9 cellular contexts compared by ENCODE assay signal in the genomic region with DNA sequence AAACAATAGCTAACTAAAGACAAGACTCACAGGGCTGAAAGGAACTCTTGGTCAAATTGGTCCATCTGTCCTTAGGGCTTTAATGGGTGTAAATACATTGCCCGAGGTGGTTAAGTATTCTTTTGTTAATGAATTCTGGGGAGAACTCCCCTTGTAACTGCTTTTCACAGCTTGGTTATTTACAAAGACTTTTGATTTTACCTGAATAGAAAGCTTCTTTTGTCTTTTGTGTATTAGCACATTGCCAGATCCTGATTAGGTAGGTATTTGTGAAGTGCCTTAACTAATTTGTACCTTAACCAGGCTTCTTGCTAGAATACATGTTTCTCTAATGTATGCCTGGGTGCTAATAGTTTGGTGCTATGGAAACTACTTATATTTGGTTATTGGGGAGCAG. TPM values are rescaled to one million over a fixed set of nuclear protein-coding genes. Genes with fewer than 3 reads are reported as not detected.
DNase-seq lines count a peak whose midpoint lies in the region; ATAC-seq and TF ChIP-seq lines count a peak whose summit lies in the region.
"Had no signal": no experiment of that assay in that cellular context is flagged by ENCODE, and none has a peak within 500 bp of the region (broad histone marks: within the 10 kb centered on the region; RNA-seq: fewer than 3 reads in every experiment).

No MANE protein-coding gene starts in this region.

- H3K27ac ChIP-seq in HEK293 (ENCODE audit: extremely low read depth, low read depth, low read length) (0 out of 2 replicates have a peak overlapping the region, but pooled peaks have one; percentile 2), VCaP (peak overlapping the region; percentile 95), gastroesophageal sphincter (peak overlapping the region in 3 of 4 donors; percentile 74 to 94 (median 91)), skeletal muscle tissue (ENCODE audit: low read depth, low read length) (peak overlapping the region; percentile 46)

- H3K9me3 ChIP-seq in HEK293 (ENCODE audit: control insufficient read depth, insufficient read depth, low read depth, low read length): no peaks in the 10 kb centered on the region
- no peaks in the 10 kb centered on the region for H3K9me3 ChIP-seq in gastroesophageal sphincter
- no peaks in the 10 kb centered on the region for H3K9me3 ChIP-seq in skeletal muscle tissue (ENCODE audit: control insufficient read depth in 3 of 3, low read length in 3 of 3)

- POLR2A ChIA-PET in HEK293 (lab: Yijun Ruan, JAX): interaction anchor here (0.9 to 5.0 kb wide), 6 partner anchors 11 to 105 kb away, joined by 4 to 30 read pairs (median 12); a partner anchor contains a TSS

- H3K27me3 ChIP-seq in gastroesophageal sphincter: no peaks in the 10 kb centered on the region
- no peaks in the 10 kb centered on the region for H3K27me3 ChIP-seq in skeletal muscle tissue (ENCODE audit: control insufficient read depth in 3 of 3, insufficient read depth in 3 of 3, low read length in 3 of 3)

- 45 to 56% methylated on average over 1 of the region's 1 CpG for WGBS in gastroesophageal sphincter (ENCODE audit: low coverage in 1 of 2), 2 donors

- DNase-seq in NCI-H1436 (lab: John Stamatoyannopoulos, UW) (no peak), EL (no peak), NCI-H82 treated with DMSO at 0.1 percent for 48 hours (lab: John Stamatoyannopoulos, UW; ENCODE audit: unreplicated experiment) (no peak), SW 1271 (lab: John Stamatoyannopoulos, UW) (no peak)
- DNase-seq: NCI-H1694 treated with DMSO at 0.1 percent for 48 hours had no signal

- H3K4me1 ChIP-seq in HEK293 (ENCODE audit: control insufficient read depth, insufficient read depth, low read length) (peaks cover 37% of the 10 kb centered on the region), gastroesophageal sphincter (peaks cover 17 to 97% (median 50%) of the 10 kb centered on the region in 3 donors), skeletal muscle tissue (ENCODE audit: control insufficient read depth in 3 of 3, insufficient read depth in 3 of 3, low read length in 3 of 3) (peaks cover 49 to 57% (median 56%) of the 10 kb centered on the region in 3 donors)

- no peak overlapping the region for H3K9ac ChIP-seq in skeletal muscle tissue (ENCODE audit: low read depth in 1 of 3, low read length in 3 of 3)

- TF ChIP-seq CTCF in HEK293 (tag by site-specific recombination; IDR thresholded peaks at IDR 0.05) (no peak), VCaP (conservative IDR thresholded peaks at IDR 0.05) (no peak), gastroesophageal sphincter (IDR thresholded peaks at IDR 0.05) (no peak)

- H3K4me3 ChIP-seq in HEK293 (ENCODE audit: low read depth, low read length) (no peak overlapping the region), gastroesophageal sphincter (no peak overlapping the region), skeletal muscle tissue (ENCODE audit: low read length in 3 of 3) (no peak overlapping the region)

- ATAC-seq in gastroesophageal sphincter: no peak

- no peak for TF ChIP-seq EP300 in gastroesophageal sphincter (IDR thresholded peaks at IDR 0.05)

- peaks cover 0 to 6% of the 10 kb centered on the region in 2 experiments; a peak in 2 of 3 replicates for H3K36me3 ChIP-seq in HEK293 (ENCODE audit: control insufficient read depth in 2 of 2, insufficient read depth in 1 of 2, low read length in 2 of 2)
- H3K36me3 ChIP-seq in gastroesophageal sphincter: no peaks in the 10 kb centered on the region
- H3K36me3 ChIP-seq in skeletal muscle tissue (ENCODE audit: control insufficient read depth in 3 of 3, insufficient read depth in 3 of 3, low read length in 3 of 3): no peaks in the 10 kb centered on the region

- TF ChIP-seq POLR2A in gastroesophageal sphincter (IDR thresholded peaks at IDR 0.05): no peak

- CTCF ChIA-PET in HEK293 (lab: Yijun Ruan, JAX): interaction anchor here (0.5 to 5.7 kb wide), 8 partner anchors 9 to 1864 kb away, joined by 3 to 65 read pairs (median 4); no protein-coding TSS in a partner anchor

TF ChIP-seq in HEK293, 187 proteins besides CTCF, POLR2A, EP300 and RAD21:
- TF ChIP-seq ZBTB8A (tag by site-specific recombination; IDR thresholded peaks at IDR 0.05) (peak; percentile 35; the same call in 1 of the 2 replicates), ZNF391 (tag by site-specific recombination; IDR thresholded peaks at IDR 0.05; ENCODE audit: borderline replicate concordance, low read depth) (no peak), GLIS2 (tag by site-specific recombination; IDR thresholded peaks at IDR 0.05) (no peak), ZNF112 (tag by site-specific recombination; IDR thresholded peaks at IDR 0.05) (no peak), ZNF335 (tag by site-specific recombination; conservative IDR thresholded peaks at IDR 0.05) (0 out of 2 replicates have a peak, but pooled peaks have one; percentile 12), ZNF223 (tag by site-specific recombination; IDR thresholded peaks at IDR 0.05) (no peak)
- TF ChIP-seq, protein P1, sequence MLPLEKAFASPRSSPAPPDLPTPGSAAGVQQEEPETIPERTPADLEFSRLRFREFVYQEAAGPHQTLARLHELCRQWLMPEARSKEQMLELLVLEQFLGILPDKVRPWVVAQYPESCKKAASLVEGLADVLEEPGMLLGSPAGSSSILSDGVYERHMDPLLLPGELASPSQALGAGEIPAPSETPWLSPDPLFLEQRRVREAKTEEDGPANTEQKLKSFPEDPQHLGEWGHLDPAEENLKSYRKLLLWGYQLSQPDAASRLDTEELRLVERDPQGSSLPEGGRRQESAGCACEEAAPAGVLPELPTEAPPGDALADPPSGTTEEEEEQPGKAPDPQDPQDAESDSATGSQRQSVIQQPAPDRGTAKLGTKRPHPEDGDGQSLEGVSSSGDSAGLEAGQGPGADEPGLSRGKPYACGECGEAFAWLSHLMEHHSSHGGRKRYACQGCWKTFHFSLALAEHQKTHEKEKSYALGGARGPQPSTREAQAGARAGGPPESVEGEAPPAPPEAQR (tag by site-specific recombination; IDR thresholded peaks at IDR 0.05): no peak

RNA-seq across cellular contexts. Expression of a gene that starts 14.0 kb away (rescaled TPM):
- 100 to 1,000 TPM in 2 of 4 donors, 10 to 100 TPM in 2; 41.9 to 144 (median 81.8) TPM for total RNA-seq in gastroesophageal sphincter
- 105 TPM for total RNA-seq in skeletal muscle tissue

Comparison
In these comparisons a context has a peak if more than half of its experiments do, and no peak if none do; other contexts are left out.
1. H3K27ac ChIP-seq: peak in every context shown above with its lines; median percentile 95 in VCaP; 91 in gastroesophageal sphincter; 46 in skeletal muscle tissue; 2 in HEK293.